Comparison of ENCODE assay signal across 8 cellular contexts in genomic region chr14:54881761-54882401, GRCh38. TPM values are rescaled to one million over a fixed set of nuclear protein-coding genes. Genes with fewer than 3 reads are reported as not detected.
DNase-seq lines count a peak whose midpoint lies in the region; ATAC-seq and TF ChIP-seq lines count a peak whose summit lies in the region.

No MANE protein-coding gene starts in this region.

- DNase-seq in EL, result peak; percentile 54
- peak; percentile 27 for DNase-seq in M059J (ENCODE audit: low read depth)
- peak; percentile 73 for DNase-seq in choroid plexus epithelial cell (ENCODE audit: low read depth)
- DNase-seq in naive B cell, result peak; percentile 34
- DNase-seq in NCI-H2107 treated with DMSO at 0.1 percent for 48 hours (lab: John Stamatoyannopoulos, UW; ENCODE audit: unreplicated experiment), result no peak
- no peak for DNase-seq in NCI-H1694 treated with DMSO at 0.1 percent for 48 hours (lab: John Stamatoyannopoulos, UW)
- DNase-seq in activated CD8-positive, alpha-beta memory T cell treated with anti-CD3 and anti-CD28 coated beads, Interleukin-2, amount 50 U/mL, for 48 hours, result no peak

- peaks cover 13 to 44% (median 24%) of the 10 kb centered on the region in 3 donors for H3K4me1 Mint-ChIP-seq in naive B cell

- TF ChIP-seq CTCF in choroid plexus epithelial cell (conservative IDR thresholded peaks at IDR 0.05; ENCODE audit: low read depth, low read length), result no peak

- H3K9me3 Mint-ChIP-seq in naive B cell, result no peaks in the 10 kb centered on the region

- H3K4me3 ChIP-seq in choroid plexus epithelial cell (ENCODE audit: low read depth, low read length), result peak overlapping the region; percentile 65

- H3K4me3 Mint-ChIP-seq in naive B cell, result peak overlapping the region; percentile 85 to 97 (median 92)

- no peaks in the 10 kb centered on the region for H3K27me3 Mint-ChIP-seq in naive B cell

- ATAC-seq in GM21515 (IDR thresholded peaks at IDR 0.05; ENCODE audit: unreplicated experiment), result peak; percentile 48
- peak; percentile 69 to 72 for ATAC-seq in naive B cell (ENCODE audit: low read depth in 2 of 2)

- no peaks in the 10 kb centered on the region for H3K36me3 Mint-ChIP-seq in naive B cell

- H3K27ac Mint-ChIP-seq in naive B cell, result peak overlapping the region; percentile 77 to 98 (median 92)

RNA-seq across cellular contexts. Expression of gene GCH1, which starts 20.7 kb away (rescaled TPM):
- 2.9 and 5.4 TPM in 2 replicates for total RNA-seq in M059J (2014; rRNA removed; shearing (Covaris generic))
- 10 to 100 TPM; 18.8 to 31.2 (median 27.8) TPM for polyA plus RNA-seq in naive B cell (ENCODE audit: low read depth in 6 of 6)

Comparison
In these comparisons a context has a peak if more than half of its experiments do, and no peak if none do; other contexts are left out.
1. DNase-seq: peak in EL (single experiment), M059J (single experiment), choroid plexus epithelial cell (single experiment) and naive B cell (single experiment); none in NCI-H2107 treated with DMSO at 0.1 percent for 48 hours (single experiment), NCI-H1694 treated with DMSO at 0.1 percent for 48 hours (single experiment) and activated CD8-positive, alpha-beta memory T cell treated with anti-CD3 and anti-CD28 coated beads, Interleukin-2, amount 50 U/mL, for 48 hours (single experiment).